ENCODE assay signal across 16 cellular contexts in the genomic region with DNA sequence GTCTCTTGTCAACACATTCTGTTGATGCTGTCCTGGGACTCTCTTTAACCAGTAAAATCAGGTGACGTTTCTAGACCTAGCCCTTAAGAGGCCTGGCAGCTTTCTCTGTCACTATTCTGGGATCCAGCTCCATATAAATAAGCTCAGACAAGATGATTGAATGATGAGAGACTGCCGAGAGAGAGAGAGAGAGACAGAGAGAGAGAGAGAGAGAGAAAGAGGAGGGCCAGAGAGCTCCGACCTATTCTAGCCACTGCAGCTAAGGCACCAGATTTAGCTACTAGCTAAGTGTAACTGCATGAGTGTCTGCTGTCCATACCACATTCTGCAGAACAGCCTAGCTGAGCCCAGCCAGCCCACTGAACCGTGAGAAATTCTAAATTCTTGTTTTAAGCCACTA. TPM values are rescaled to one million over a fixed set of nuclear protein-coding genes. Genes with fewer than 3 reads are reported as not detected.
DNase-seq lines count a peak whose midpoint lies in the region; ATAC-seq, FAIRE-seq and TF ChIP-seq lines count a peak whose summit lies in the region.
"Had no signal": no experiment of that assay in that cellular context is flagged by ENCODE, and none has a peak within 500 bp of the region (broad histone marks: within the 10 kb centered on the region; RNA-seq: fewer than 3 reads in every experiment).

No MANE protein-coding gene starts in this region.

- DNase-seq in Right ventricle myocardium superior (no peak), left ventricle myocardium inferior (no peak), myocyte (ENCODE audit: low read depth) (peak; percentile 3), globus pallidus (ENCODE audit: low spot score) (no peak), GM19239 (ENCODE audit: insufficient read length, low spot score) (no peak), NCI-H1436 (lab: John Stamatoyannopoulos, UW) (no peak)
- DNase-seq: 8988T; AML-193; Caco-2; CD8-positive, alpha-beta memory T cell; GF-D8; HCEC 1CT had no signal

- H3K27ac ChIP-seq in HEK293 (ENCODE audit: extremely low read depth, low read depth, low read length) (no peak overlapping the region), left ventricle myocardium inferior (replicated peaks) (peak overlapping the region; percentile 89)
- H3K27ac ChIP-seq: BLaER1, HL-60 had no signal

- CTCF ChIA-PET in HEK293 (lab: Yijun Ruan, JAX): interaction anchor here (1.4 kb wide), 1 partner anchor 948 kb away, joined by 4 read pairs; no protein-coding TSS in a partner anchor

- ATAC-seq in Right ventricle myocardium superior (ENCODE audit: poor library complexity) (peak; percentile 96), GM19395 (IDR thresholded peaks at IDR 0.05; ENCODE audit: unreplicated experiment) (no peak)

- POLR2A ChIA-PET in HEK293 (lab: Yijun Ruan, JAX): no interaction called here

- no peak for FAIRE-seq in GM19239 (lab: Jason Lieb, UNC)

- H3K9me3 ChIP-seq in HEK293 (ENCODE audit: control insufficient read depth, insufficient read depth, low read depth, low read length) (no peaks in the 10 kb centered on the region), left ventricle myocardium inferior (replicated peaks) (no peaks in the 10 kb centered on the region)

- H3K4me1 ChIP-seq in HEK293 (ENCODE audit: control insufficient read depth, insufficient read depth, low read length) (no peaks in the 10 kb centered on the region), left ventricle myocardium inferior (peaks cover 28% of the 10 kb centered on the region)
- H3K4me1 ChIP-seq: BLaER1, Caco-2 had no signal

- H3K4me3 ChIP-seq in HEK293 (ENCODE audit: low read depth, low read length) (no peak overlapping the region), left ventricle myocardium inferior (peak overlapping the region; percentile 3)
- H3K4me3 ChIP-seq: BLaER1 had no signal

- intact Hi-C loops in Right ventricle myocardium superior (cut with DNase I) (no loop called here), left ventricle myocardium inferior (cut with micrococcal nuclease) (no loop called here)

- H3K27me3 ChIP-seq in left ventricle myocardium inferior (ENCODE audit: low read depth): no peaks in the 10 kb centered on the region
- H3K27me3 ChIP-seq: BLaER1 had no signal

- H3K36me3 ChIP-seq in HEK293 (ENCODE audit: control insufficient read depth in 2 of 2, insufficient read depth in 1 of 2, low read length in 2 of 2) (no peaks in the 10 kb centered on the region), left ventricle myocardium inferior (no peaks in the 10 kb centered on the region)
- H3K36me3 ChIP-seq: BLaER1 had no signal

- TF ChIP-seq CTCF in HEK293 (tag by site-specific recombination; IDR thresholded peaks at IDR 0.05): no peak
- TF ChIP-seq CTCF in left ventricle myocardium inferior (IDR thresholded peaks at IDR 0.05; ENCODE audit: borderline replicate concordance): no peak

TF ChIP-seq in HEK293, 187 proteins besides CTCF, POLR2A, EP300 and RAD21:
- TF ChIP-seq, protein P1, sequence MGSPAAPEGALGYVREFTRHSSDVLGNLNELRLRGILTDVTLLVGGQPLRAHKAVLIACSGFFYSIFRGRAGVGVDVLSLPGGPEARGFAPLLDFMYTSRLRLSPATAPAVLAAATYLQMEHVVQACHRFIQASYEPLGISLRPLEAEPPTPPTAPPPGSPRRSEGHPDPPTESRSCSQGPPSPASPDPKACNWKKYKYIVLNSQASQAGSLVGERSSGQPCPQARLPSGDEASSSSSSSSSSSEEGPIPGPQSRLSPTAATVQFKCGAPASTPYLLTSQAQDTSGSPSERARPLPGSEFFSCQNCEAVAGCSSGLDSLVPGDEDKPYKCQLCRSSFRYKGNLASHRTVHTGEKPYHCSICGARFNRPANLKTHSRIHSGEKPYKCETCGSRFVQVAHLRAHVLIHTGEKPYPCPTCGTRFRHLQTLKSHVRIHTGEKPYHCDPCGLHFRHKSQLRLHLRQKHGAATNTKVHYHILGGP (tag by site-specific recombination; IDR thresholded peaks at IDR 0.05): no peak
- 0 out of 2 replicates have a peak, but pooled peaks have one; percentile 25 for TF ChIP-seq ZNF596 (tag by site-specific recombination; IDR thresholded peaks at IDR 0.05)
TF ChIP-seq in HEK293: peak in this region for 1.

RNA-seq across cellular contexts. Expression of gene CTXND1, which starts 36.1 kb away (rescaled TPM):
- total RNA-seq in Right ventricle myocardium superior: 0.94 TPM
- total RNA-seq in left ventricle myocardium inferior: 2.1 TPM
- total RNA-seq in myocyte: not detected in 2 replicates
- polyA plus RNA-seq in myocyte (2012): not detected
- total RNA-seq: CD8-positive, alpha-beta memory T cell had no signal
- polyA plus RNA-seq: CD8-positive, alpha-beta memory T cell had no signal
